8 cellular contexts compared by ENCODE assay signal in the genomic region with DNA sequence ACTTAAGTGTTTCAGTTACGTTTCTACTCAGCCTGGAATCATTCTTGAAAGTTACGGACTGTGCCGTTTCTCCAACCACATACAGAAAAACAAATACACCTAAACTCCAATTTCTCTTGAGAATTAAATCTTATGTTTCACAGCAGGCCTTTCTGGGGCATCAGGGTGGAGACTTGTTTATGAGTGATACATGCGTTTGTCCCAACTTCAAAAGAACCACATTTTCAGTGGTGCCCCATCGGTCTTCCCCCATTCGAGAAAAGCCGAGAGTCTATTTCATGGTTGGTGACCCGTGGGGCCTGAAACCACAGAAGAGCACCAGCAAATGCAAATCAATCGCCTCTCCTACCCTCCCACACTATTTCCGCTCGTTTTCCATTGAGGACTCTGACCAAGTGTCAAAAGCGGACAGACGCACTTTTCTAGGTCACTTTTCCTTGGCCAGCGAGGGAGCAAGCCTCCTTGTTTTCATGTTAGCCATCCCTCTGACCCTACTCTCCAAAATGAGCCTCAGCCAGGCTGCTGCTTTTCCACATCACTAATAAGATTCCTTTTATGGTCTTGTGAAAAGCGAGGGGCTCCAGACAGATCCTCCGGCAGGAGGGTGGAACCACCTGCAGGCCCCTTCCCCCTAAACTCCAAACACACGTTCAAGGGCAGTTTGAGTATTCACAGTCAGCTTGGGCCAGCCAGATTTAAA. TPM values are rescaled to one million over a fixed set of nuclear protein-coding genes. Genes with fewer than 3 reads are reported as not detected.
DNase-seq lines count a peak whose midpoint lies in the region; ATAC-seq and TF ChIP-seq lines count a peak whose summit lies in the region.

No MANE protein-coding gene starts in this region.

- CTCF ChIA-PET in mammary epithelial cell (lab: Charles Lee; ENCODE audit: low non-redundant PET), result interaction anchor here (0.5 to 0.7 kb wide), 6 partner anchors 10 to 1054 kb away, joined by 3 to 8 read pairs (median 3); no protein-coding TSS in a partner anchor

- no peaks in the 10 kb centered on the region for H4K20me1 ChIP-seq in mammary epithelial cell (ENCODE audit: insufficient read depth, low read length)

- no peak overlapping the region for H2AFZ ChIP-seq in mammary epithelial cell (ENCODE audit: low read depth, low read length)

- H3K4me3 Mint-ChIP-seq in naive B cell, result peak overlapping the region in 7 of 8 donors; percentile 35 to 94 (median 70)

- 36 to 51% (median 44%) methylated on average over 17 of the region's 17 CpGs for WGBS in heart left ventricle, 4 donors
- WGBS in mammary epithelial cell (ENCODE audit: low coverage, missing lambda C conversion rate), result 0% methylated on average over 17 of the region's 17 CpGs

- H3K27ac Mint-ChIP-seq in naive B cell, result peak overlapping the region in 2 of 6 donors; percentile 16 to 17

- intact Hi-C loops in heart left ventricle (cut with DNase I), result loop anchor here (2.0 to 10.0 kb wide), 24 partner anchors 58 to 874 kb away; no protein-coding TSS in a partner anchor
- intact Hi-C loops in Right ventricle myocardium superior (cut with DNase I), result loop anchor here (5.0 to 10.0 kb wide), 4 partner anchors 134 to 872 kb away; no protein-coding TSS in a partner anchor
- intact Hi-C loops in mammary epithelial cell (cut with micrococcal nuclease), result loop anchor here (1.0 to 10.0 kb wide), 11 partner anchors 60 to 873 kb away; no protein-coding TSS in a partner anchor

- TF ChIP-seq CTCF in heart left ventricle (IDR thresholded peaks at IDR 0.05) (no peak), mammary epithelial cell (conservative IDR thresholded peaks at IDR 0.05 in 1 of 2, IDR thresholded peaks at IDR 0.05 in 1 of 2; ENCODE audit: extremely low read depth in 1 of 2, insufficient read depth in 1 of 2, low read depth in 1 of 2, low read length in 2 of 2) (no peak)

- no TSS peak for BruUV-seq in mammary epithelial cell (replicated peaks; lab: Mats Ljungman, UMichigan)

- dilution Hi-C loops in mammary epithelial cell (cut with HindIII; ENCODE audit: low sequenced_read_pairs), result no loop called here

- peaks cover 0 to 3% (median 0%) of the 10 kb centered on the region in 7 donors for H3K9me3 Mint-ChIP-seq in naive B cell

- H3K4me1 Mint-ChIP-seq in naive B cell, result peaks cover 13 to 35% (median 35%) of the 10 kb centered on the region in 3 donors

- H3K4me2 ChIP-seq in mammary epithelial cell (ENCODE audit: insufficient read depth, low read depth, low read length), result peak overlapping the region; percentile 84

- DNase-seq in heart left ventricle (peak in 2 of 5 donors; percentile 48 to 51), Right ventricle myocardium superior (no peak), mammary epithelial cell (no peak), naive B cell (no peak), G401 (ENCODE audit: low spot score) (no peak), NCI-H1436 (lab: John Stamatoyannopoulos, UW) (no peak), DMS114 treated with DMSO at 0.1 percent for 48 hours (lab: John Stamatoyannopoulos, UW; ENCODE audit: unreplicated experiment) (no peak)

- in situ Hi-C loops in mammary epithelial cell (cut with MboI; ENCODE audit: low sequenced_read_pairs in 2 of 2), result loop anchor here (5.0 to 25.0 kb wide), 4 partner anchors 542 to 874 kb away; no protein-coding TSS in a partner anchor
- in situ Hi-C loops in G401 (cut with HindIII; ENCODE audit: low sequenced_read_pairs), result no loop called here

- H3K9ac ChIP-seq in mammary epithelial cell (ENCODE audit: insufficient read depth, low read length), result peak overlapping the region; percentile 95

- no peaks in the 10 kb centered on the region for H3K9me3 ChIP-seq in heart left ventricle
- H3K9me3 ChIP-seq in mammary epithelial cell (replicated peaks; ENCODE audit: insufficient read depth, low read length), result no peaks in the 10 kb centered on the region

- TF ChIP-seq POLR2A in heart left ventricle (IDR thresholded peaks at IDR 0.05), result no peak

- peaks cover 43 to 84% (median 65%) of the 10 kb centered on the region in 3 donors for H3K27me3 Mint-ChIP-seq in naive B cell

- H3K27ac ChIP-seq in heart left ventricle (peak overlapping the region; percentile 91 to 99 (median 98)), mammary epithelial cell (ENCODE audit: insufficient read depth, low read depth, low read length) (peak overlapping the region; percentile 89)

- H3K4me1 ChIP-seq in heart left ventricle (peaks cover 7 to 62% (median 46%) of the 10 kb centered on the region in 12 donors), mammary epithelial cell (ENCODE audit: insufficient read depth, low read length) (peaks cover 54% of the 10 kb centered on the region)

- no peak for ATAC-seq in heart left ventricle
- ATAC-seq in Right ventricle myocardium superior (ENCODE audit: poor library complexity), result no peak
- ATAC-seq in HG03442 (IDR thresholded peaks at IDR 0.05; ENCODE audit: unreplicated experiment), result peak; percentile 29
- ATAC-seq in naive B cell (ENCODE audit: low read depth in 2 of 2), result no peak

- H3K79me2 ChIP-seq in mammary epithelial cell (ENCODE audit: insufficient read depth, low read length), result peaks cover 90% of the 10 kb centered on the region

- no peaks in the 10 kb centered on the region for H3K36me3 Mint-ChIP-seq in naive B cell

- H3K36me3 ChIP-seq in heart left ventricle, result peaks cover 0 to 48% (median 19%) of the 10 kb centered on the region in 9 donors
- peaks cover 28% of the 10 kb centered on the region for H3K36me3 ChIP-seq in mammary epithelial cell (ENCODE audit: insufficient read depth, low read length)

- H3K4me3 ChIP-seq in heart left ventricle (peak overlapping the region; percentile 73 to 98 (median 91)), mammary epithelial cell (replicated peaks in 1 of 3; ENCODE audit: insufficient read depth in 1 of 3, low read depth in 2 of 3, low read length in 3 of 3) (peak overlapping the region; percentile 85 to 97 (median 87))

- H3K27me3 ChIP-seq in heart left ventricle (no peaks in the 10 kb centered on the region), mammary epithelial cell (ENCODE audit: insufficient read depth, low read length) (no peaks in the 10 kb centered on the region)

RNA-seq across cellular contexts. Expression of a gene that starts 3.1 kb away (rescaled TPM):
- total RNA-seq in heart left ventricle, result 10 to 100 TPM; 20.9 to 42.6 (median 29.6) TPM
- 10 to 100 TPM; 12.5 to 12.7 TPM for polyA plus RNA-seq in heart left ventricle
- total RNA-seq in Right ventricle myocardium superior, result 22.1 TPM
- 100 to 1,000 TPM; 244 to 283 TPM for total RNA-seq in mammary epithelial cell
- polyA plus RNA-seq in mammary epithelial cell, result 54.7 TPM
- polyA minus RNA-seq in mammary epithelial cell, result 300 TPM
- under 1 TPM in 3 of 6 donors, not detected in 3; 0.05 to 0.06 (median 0.06) TPM for polyA plus RNA-seq in naive B cell (ENCODE audit: low read depth in 6 of 6)
- 0.06 TPM in 1 of 2 replicates, not detected in the other for total RNA-seq in G401 (2014; rRNA removed; shearing (Covaris generic))

Comparison
In these comparisons a context has a peak if more than half of its experiments do, and no peak if none do; other contexts are left out.
1. RNA of a gene that starts 3.1 kb away (total RNA-seq): 244 to 283 TPM in mammary epithelial cell, 20.9 to 42.6 TPM in heart left ventricle and 22.1 TPM in Right ventricle myocardium superior (single experiment); 0.06 TPM in G401; every median in the first group is over 10 times any median in the second.